In the genomic region with DNA sequence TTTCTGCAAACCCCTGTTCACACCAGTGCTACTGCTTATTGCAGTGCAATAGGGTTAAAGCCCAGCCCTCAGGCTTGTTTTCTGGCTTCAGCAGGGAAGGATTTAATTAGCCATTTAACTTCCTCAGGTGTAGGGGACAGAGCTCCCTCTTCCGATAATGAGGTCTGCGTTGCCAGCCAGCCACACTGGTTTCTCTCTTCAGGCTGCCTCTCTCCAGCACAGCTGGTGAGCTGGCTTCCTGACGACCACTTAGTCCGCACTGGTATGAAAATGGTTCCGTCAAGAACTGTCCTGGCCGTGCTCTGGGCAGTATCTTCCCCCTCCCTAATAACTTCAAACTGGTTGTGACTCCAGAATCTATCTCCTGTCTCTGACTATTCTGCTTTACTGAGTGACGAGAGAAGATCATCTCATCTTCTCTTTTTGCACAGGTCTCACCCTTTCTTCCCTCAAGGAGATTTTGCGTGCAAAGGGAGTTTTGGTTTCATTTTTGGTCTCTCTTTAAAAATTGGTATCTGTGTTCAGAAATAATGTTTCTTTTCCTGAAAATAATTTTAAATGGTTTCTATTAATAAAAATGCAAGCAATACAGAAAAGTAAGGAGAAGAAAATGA, we compare ENCODE assay signal across 8 cellular contexts. TPM values are rescaled to one million over a fixed set of nuclear protein-coding genes. Genes with fewer than 3 reads are reported as not detected.
DNase-seq lines count a peak whose midpoint lies in the region; ATAC-seq and TF ChIP-seq lines count a peak whose summit lies in the region.

No MANE protein-coding gene starts in this region.

- H3K4me1 Mint-ChIP-seq in T-cell = peaks cover 0 to 6% (median 4%) of the 10 kb centered on the region in 3 donors

- H3K27ac ChIP-seq in DND-41 (ENCODE audit: low read length) (no peak overlapping the region), gastrocnemius medialis (no peak overlapping the region)

- no peaks in the 10 kb centered on the region for H4K20me1 ChIP-seq in DND-41 (ENCODE audit: insufficient read depth, low read length)

- no peaks in the 10 kb centered on the region for H3K79me2 ChIP-seq in DND-41 (ENCODE audit: insufficient read depth, low read length)

- H3K9me3 ChIP-seq in DND-41 (ENCODE audit: insufficient read depth, low read length, severe bottlenecking) = no peaks in the 10 kb centered on the region
- no peaks in the 10 kb centered on the region for H3K9me3 ChIP-seq in gastrocnemius medialis

- in situ Hi-C loops in gastrocnemius medialis (cut with MboI; ENCODE audit: low sequenced_read_pairs in 4 of 4) = no loop called here

- H3K27ac Mint-ChIP-seq in T-cell = no peak overlapping the region

- no peak overlapping the region for H3K9ac ChIP-seq in DND-41 (ENCODE audit: low read depth, low read length)

- H3K36me3 ChIP-seq in DND-41 (ENCODE audit: insufficient read depth, low read length) (no peaks in the 10 kb centered on the region), gastrocnemius medialis (no peaks in the 10 kb centered on the region)

- POLR2A ChIA-PET in T-cell (lab: Charles Lee) = interaction anchor here (0.6 kb wide), 2 partner anchors 125 to 1977 kb away, joined by 3 to 5 read pairs; no protein-coding TSS in a partner anchor

- CTCF ChIA-PET in T-cell (lab: Charles Lee) = no interaction called here

- no peaks in the 10 kb centered on the region for H3K27me3 ChIP-seq in DND-41 (ENCODE audit: insufficient read depth, low read length, poor library complexity)
- H3K27me3 ChIP-seq in gastrocnemius medialis = no peaks in the 10 kb centered on the region

- no peak overlapping the region for H3K4me3 ChIP-seq in DND-41 (ENCODE audit: low read depth in 1 of 2, low read length in 2 of 2)
- H3K4me3 ChIP-seq in gastrocnemius medialis = peak overlapping the region; percentile 33 to 49 (median 44)

- TF ChIP-seq CTCF in DND-41 (IDR thresholded peaks at IDR 0.05; ENCODE audit: borderline replicate concordance, extremely low read depth, low read length, poor library complexity, severe bottlenecking) (no peak), GM20000 (IDR thresholded peaks at IDR 0.05; ENCODE audit: extremely low read depth, missing control alignments) (no peak), gastrocnemius medialis (IDR thresholded peaks at IDR 0.05 in 4 of 5, conservative IDR thresholded peaks at IDR 0.05 in 1 of 5) (no peak)

- H3K4me1 ChIP-seq in DND-41 (ENCODE audit: insufficient read depth, low read length) (no peaks in the 10 kb centered on the region), gastrocnemius medialis (peaks cover 0 to 2% of the 10 kb centered on the region in 2 donors)

- peak overlapping the region; percentile 25 to 51 (median 49) for H3K4me3 Mint-ChIP-seq in T-cell

- no peaks in the 10 kb centered on the region for H3K9me3 Mint-ChIP-seq in T-cell

- no peaks in the 10 kb centered on the region for H3K27me3 Mint-ChIP-seq in T-cell

- ATAC-seq in DND-41 (ENCODE audit: insufficient read depth, low read depth) (peak; percentile 37; the same call in 1 of the 3 replicates), HG03558 (IDR thresholded peaks at IDR 0.05; ENCODE audit: extremely low read depth, unreplicated experiment) (peak; percentile 56), T-cell (replicated peaks in 1 of 4) (no peak), left ventricle myocardium superior (peak; percentile 43), gastrocnemius medialis (no peak)

- no peak overlapping the region for H2AFZ ChIP-seq in DND-41 (ENCODE audit: low read depth, low read length)

- no peak for TF ChIP-seq POLR2A in gastrocnemius medialis (IDR thresholded peaks at IDR 0.05)

- no peak overlapping the region; the same call in 1 of the 2 replicates for H3K4me2 ChIP-seq in DND-41 (ENCODE audit: insufficient read depth, low read length)

- DNase-seq in DND-41 = no peak
- DNase-seq in GM20000 (ENCODE audit: low spot score) = peak; percentile 6
- no peak for DNase-seq in T-cell
- DNase-seq in left ventricle myocardium superior = no peak
- DNase-seq in gastrocnemius medialis = no peak
- no peak for DNase-seq in T-helper 9 cell
- DNase-seq in cerebellum (ENCODE audit: low spot score) = no peak

- no peaks in the 10 kb centered on the region for H3K36me3 Mint-ChIP-seq in T-cell

- intact Hi-C loops in left ventricle myocardium superior (cut with micrococcal nuclease) = no loop called here
- intact Hi-C loops in gastrocnemius medialis (cut with DNase I; ENCODE audit: low total_unique reads) = no loop called here

RNA-seq across cellular contexts. Expression of a gene that starts 49.2 kb away (rescaled TPM):
- total RNA-seq in T-cell (not detected), left ventricle myocardium superior (not detected), gastrocnemius medialis (under 1 TPM in 1 of 4 donors, not detected in 3; 0.16 TPM), cerebellum (110 TPM)

Comparison
In these comparisons a context has a peak if more than half of its experiments do, and no peak if none do; other contexts are left out.
1. ATAC-seq: peak in DND-41 (single experiment), HG03558 (single experiment) and left ventricle myocardium superior (single experiment); none in T-cell (0 of 4) and gastrocnemius medialis (0 of 2).
2. H3K4me3 ChIP-seq: peak in gastrocnemius medialis (4 of 4); none in DND-41 (0 of 2).
3. RNA of a gene that starts 49.2 kb away (total RNA-seq): 110 TPM in cerebellum (single experiment); not detected in T-cell, not detected in left ventricle myocardium superior (single experiment) and 0.16 TPM in gastrocnemius medialis; every median in the first group is over 10 times any median in the second.